Comparison of ENCODE assay signal across 22 cellular contexts in the genomic region with DNA sequence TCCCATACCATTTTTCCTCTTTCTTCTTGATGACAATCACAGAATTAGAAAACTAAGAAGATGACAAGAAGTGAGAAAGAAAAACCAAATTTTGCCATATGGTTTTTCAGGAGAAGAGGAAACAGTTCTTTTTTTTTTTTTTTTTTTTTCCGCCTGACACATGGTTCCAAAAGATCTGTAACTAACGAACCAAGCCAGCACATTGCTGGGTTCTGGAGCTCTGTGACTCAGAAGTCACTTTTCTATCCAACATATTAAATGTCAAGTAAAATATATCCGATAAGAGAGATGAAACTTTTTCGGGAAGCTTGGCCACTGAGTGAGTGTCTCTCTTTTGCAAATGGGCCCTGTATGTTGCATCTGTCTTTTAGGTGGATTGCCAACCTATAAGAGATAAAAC. TPM values are rescaled to one million over a fixed set of nuclear protein-coding genes. Genes with fewer than 3 reads are reported as not detected.
DNase-seq lines count a peak whose midpoint lies in the region; ATAC-seq and TF ChIP-seq lines count a peak whose summit lies in the region.
"Had no signal": no experiment of that assay in that cellular context is flagged by ENCODE, and none has a peak within 500 bp of the region (broad histone marks: within the 10 kb centered on the region; RNA-seq: fewer than 3 reads in every experiment).

No MANE protein-coding gene starts in this region.

- no peaks in the 10 kb centered on the region for H3K27me3 Mint-ChIP-seq in progenitor cell of endocrine pancreas

- TF ChIP-seq CTCF in progenitor cell of endocrine pancreas (IDR thresholded peaks at IDR 0.05; ENCODE audit: unreplicated experiment): no peak

- H3K36me3 ChIP-seq in iPS-20b (ENCODE audit: insufficient read depth, low read depth, low read length): no peaks in the 10 kb centered on the region
- H3K36me3 ChIP-seq: HAP-1, thyroid gland had no signal

- no peak overlapping the region for H3K27ac ChIP-seq in iPS-20b (ENCODE audit: low read length)

- H3K4me3 Mint-ChIP-seq in progenitor cell of endocrine pancreas (ENCODE audit: low read depth): no peak overlapping the region
- H3K4me3 Mint-ChIP-seq: activated naive CD4-positive, alpha-beta T cell treated with anti-CD3 and anti-CD28 coated beads for 36 hours; activated T-cell treated with anti-CD3 and anti-CD28 coated beads, Interleukin-2, amount 50 U/mL, for 4 hours; stimulated activated effector memory CD8-positive, alpha-beta T cell treated with anti-CD3 and anti-CD28 coated beads, Interleukin-12 subunit alpha, Interleukin-12 subunit beta, amount 100 ng/mL, for 72 hours had no signal

- H3K4me1 ChIP-seq in iPS-20b (ENCODE audit: insufficient read depth, low read length): peaks cover 33% of the 10 kb centered on the region

- peaks cover 2% of the 10 kb centered on the region for H3K36me3 Mint-ChIP-seq in progenitor cell of endocrine pancreas (ENCODE audit: insufficient read depth)
- H3K36me3 Mint-ChIP-seq: stimulated activated effector memory CD8-positive, alpha-beta T cell treated with anti-CD3 and anti-CD28 coated beads, Interleukin-12 subunit alpha, Interleukin-12 subunit beta, amount 100 ng/mL, for 72 hours had no signal

- no peak for ATAC-seq in HG02870 (IDR thresholded peaks at IDR 0.05; ENCODE audit: unreplicated experiment)
- ATAC-seq in HG02840 (IDR thresholded peaks at IDR 0.05; ENCODE audit: low FRiP score, unreplicated experiment): no peak
- ATAC-seq in Right ventricle myocardium superior (ENCODE audit: poor library complexity): no peak
- ATAC-seq: activated T-cell treated with anti-CD3 and anti-CD28 coated beads, Interleukin-2, amount 50 U/mL, for 4 hours; Panc1; stimulated activated effector memory CD8-positive, alpha-beta T cell treated with anti-CD3 and anti-CD28 coated beads, Interleukin-12 subunit alpha, Interleukin-12 subunit beta, amount 100 ng/mL, for 72 hours had no signal

- peaks cover 62% of the 10 kb centered on the region for H3K4me1 Mint-ChIP-seq in progenitor cell of endocrine pancreas (ENCODE audit: low read depth)

- peak; percentile 16 to 32 for DNase-seq in NCI-H526 (lab: John Stamatoyannopoulos, UW)
- no peak for DNase-seq in NCI-H526 treated with DMSO at 0.1 percent for 48 hours (lab: John Stamatoyannopoulos, UW)
- DNase-seq in progenitor cell of endocrine pancreas (ENCODE audit: low spot score, unreplicated experiment): no peak
- no peak for DNase-seq in occipital lobe (lab: John Stamatoyannopoulos, UW)
- DNase-seq in Right ventricle myocardium superior: no peak
- DNase-seq: activated CD8-positive, alpha-beta memory T cell treated with anti-CD3 and anti-CD28 coated beads for 24 hours; activated naive CD4-positive, alpha-beta T cell treated with anti-CD3 and anti-CD28 coated beads for 36 hours; activated T-cell treated with anti-CD3 and anti-CD28 coated beads, Interleukin-2, amount 50 U/mL, for 4 hours; amygdala; Caco-2; KBM-7; NCI-H226; T1000; thyroid gland had no signal

- H3K9me3 Mint-ChIP-seq in progenitor cell of endocrine pancreas (ENCODE audit: low read depth): no peaks in the 10 kb centered on the region
- H3K9me3 Mint-ChIP-seq: activated naive CD4-positive, alpha-beta T cell treated with anti-CD3 and anti-CD28 coated beads for 36 hours; activated T-cell treated with anti-CD3 and anti-CD28 coated beads, Interleukin-2, amount 50 U/mL, for 4 hours; stimulated activated effector memory CD8-positive, alpha-beta T cell treated with anti-CD3 and anti-CD28 coated beads, Interleukin-12 subunit alpha, Interleukin-12 subunit beta, amount 100 ng/mL, for 72 hours had no signal

- peak overlapping the region; percentile 88 for H3K27ac Mint-ChIP-seq in progenitor cell of endocrine pancreas
- H3K27ac Mint-ChIP-seq: activated naive CD4-positive, alpha-beta T cell treated with anti-CD3 and anti-CD28 coated beads for 36 hours; stimulated activated effector memory CD8-positive, alpha-beta T cell treated with anti-CD3 and anti-CD28 coated beads, Interleukin-12 subunit alpha, Interleukin-12 subunit beta, amount 100 ng/mL, for 72 hours had no signal

- peak overlapping the region; percentile 25; the same call in 1 of the 2 replicates for H3K9ac ChIP-seq in iPS-20b (ENCODE audit: low read depth, low read length)

- H3K9me3 ChIP-seq in iPS-20b (ENCODE audit: insufficient read depth, low read depth, low read length): no peaks in the 10 kb centered on the region
- H3K9me3 ChIP-seq: Caco-2, HAP-1, thyroid gland had no signal

- H3K27me3 ChIP-seq in iPS-20b (ENCODE audit: insufficient read depth, low read length): peaks cover 28% of the 10 kb centered on the region
- H3K27me3 ChIP-seq: thyroid gland had no signal

- H3K4me3 ChIP-seq in iPS-20b (ENCODE audit: low read length): no peak overlapping the region
- H3K4me3 ChIP-seq: HAP-1, thyroid gland had no signal

- intact Hi-C loops in Right ventricle myocardium superior (cut with DNase I): no loop called here

RNA-seq across cellular contexts. Expression of a gene that starts 4.7 kb away (rescaled TPM):
- total RNA-seq in progenitor cell of endocrine pancreas: 10.0 and 14.8 TPM in 2 replicates
- total RNA-seq in occipital lobe: 2.5 TPM
- total RNA-seq in Right ventricle myocardium superior: 0.91 TPM
- total RNA-seq: activated naive CD4-positive, alpha-beta T cell treated with anti-CD3 and anti-CD28 coated beads for 36 hours; activated T-cell treated with anti-CD3 and anti-CD28 coated beads, Interleukin-2, amount 50 U/mL, for 4 hours; Caco-2; myocyte; SK-MEL-5 had no signal

Comparison
In these comparisons a context has a peak if more than half of its experiments do, and no peak if none do; other contexts are left out.
1. DNase-seq: peak in NCI-H526 (2 of 2); none in NCI-H526 treated with DMSO at 0.1 percent for 48 hours (single experiment), progenitor cell of endocrine pancreas (single experiment), occipital lobe (single experiment) and Right ventricle myocardium superior (single experiment).